Comparison of ENCODE assay signal across 8 cellular contexts in the genomic region with DNA sequence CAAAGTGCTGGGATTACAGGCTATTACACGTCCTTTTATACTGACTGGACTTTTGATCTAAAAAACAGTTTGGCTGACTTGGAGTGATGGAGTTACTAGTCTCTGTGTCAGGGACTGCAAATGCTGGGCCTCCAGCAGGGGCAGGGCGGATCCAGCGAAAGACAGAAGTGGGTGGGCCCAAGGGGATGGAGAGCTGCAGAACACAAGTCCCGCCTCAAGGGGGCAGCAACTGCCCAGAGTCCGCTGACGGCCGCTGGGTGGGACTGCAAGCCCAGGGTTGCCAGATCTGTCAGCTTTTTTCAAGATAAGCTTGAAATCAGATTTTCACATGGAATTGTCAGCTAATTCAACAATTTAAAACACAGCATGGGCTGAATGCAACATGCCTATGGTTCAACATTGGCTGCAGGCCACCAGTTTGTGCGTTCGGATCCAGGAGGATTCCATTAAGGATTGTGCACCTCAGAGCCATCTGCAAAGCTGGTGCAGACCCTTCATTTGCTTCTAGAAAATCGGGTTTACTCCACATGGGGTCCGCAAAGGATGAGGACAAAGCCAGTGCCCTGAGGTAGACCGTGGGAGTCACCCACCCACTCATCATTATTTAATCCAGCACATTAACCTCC. TPM values are rescaled to one million over a fixed set of nuclear protein-coding genes. Genes with fewer than 3 reads are reported as not detected.
DNase-seq lines count a peak whose midpoint lies in the region; ATAC-seq and TF ChIP-seq lines count a peak whose summit lies in the region.

No MANE protein-coding gene starts in this region.

- CTCF ChIA-PET in naive thymus-derived CD4-positive, alpha-beta T cell (lab: Charles Lee) = interaction anchor here (0.5 to 17.1 kb wide), 33 partner anchors 8 to 1988 kb away, joined by 3 to 361 read pairs (median 4); partner anchors contain the start of genes DHDDS, PAFAH2 and STMN1

- no peak overlapping the region for H3K9ac ChIP-seq in Loucy (ENCODE audit: low read depth, low read length, poor library complexity, severe bottlenecking)

- H3K27ac Mint-ChIP-seq in GM23338 = no peak overlapping the region
- peak overlapping the region in 8 of 9 donors; percentile 8 to 76 (median 40) for H3K27ac Mint-ChIP-seq in naive thymus-derived CD4-positive, alpha-beta T cell
- peak overlapping the region; percentile 70 for H3K27ac Mint-ChIP-seq in stimulated activated effector memory CD8-positive, alpha-beta T cell treated with anti-CD3 and anti-CD28 coated beads, Interleukin-12 subunit alpha, Interleukin-12 subunit beta, amount 100 ng/mL, for 72 hours

- H3K4me3 Mint-ChIP-seq in GM23338 = no peak overlapping the region
- no peak overlapping the region for H3K4me3 Mint-ChIP-seq in activated T-cell treated with anti-CD3 and anti-CD28 coated beads, Interleukin-2, amount 50 U/mL, for 4 hours
- H3K4me3 Mint-ChIP-seq in naive thymus-derived CD4-positive, alpha-beta T cell = peak overlapping the region in 1 of 10 donors; percentile 6
- no peak overlapping the region for H3K4me3 Mint-ChIP-seq in stimulated activated effector memory CD8-positive, alpha-beta T cell treated with anti-CD3 and anti-CD28 coated beads, Interleukin-12 subunit alpha, Interleukin-12 subunit beta, amount 100 ng/mL, for 72 hours

- peaks cover 38% of the 10 kb centered on the region for H3F3A ChIP-seq in GM23338 (replicated peaks; ENCODE audit: low read depth)
- H3F3A ChIP-seq in Loucy (ENCODE audit: low read depth) = peaks cover 24% of the 10 kb centered on the region

- H3K36me3 ChIP-seq in GM23338 (ENCODE audit: insufficient read depth) (peaks cover 21% of the 10 kb centered on the region), Loucy (ENCODE audit: insufficient read depth, low read length) (peaks cover 73% of the 10 kb centered on the region)
- peaks cover 0 to 16% (median 4%) of the 10 kb centered on the region in 3 experiments for H3K36me3 ChIP-seq in naive thymus-derived CD4-positive, alpha-beta T cell (ENCODE audit: control insufficient read depth in 2 of 3, insufficient read depth in 3 of 3, low read length in 3 of 3)

- H3K9me3 Mint-ChIP-seq in GM23338 = no peaks in the 10 kb centered on the region
- H3K9me3 Mint-ChIP-seq in activated T-cell treated with anti-CD3 and anti-CD28 coated beads, Interleukin-2, amount 50 U/mL, for 4 hours = no peaks in the 10 kb centered on the region
- no peaks in the 10 kb centered on the region for H3K9me3 Mint-ChIP-seq in naive thymus-derived CD4-positive, alpha-beta T cell
- no peaks in the 10 kb centered on the region for H3K9me3 Mint-ChIP-seq in stimulated activated effector memory CD8-positive, alpha-beta T cell treated with anti-CD3 and anti-CD28 coated beads, Interleukin-12 subunit alpha, Interleukin-12 subunit beta, amount 100 ng/mL, for 72 hours

- TF ChIP-seq CTCF in GM23338 (conservative IDR thresholded peaks at IDR 0.05; ENCODE audit: low read depth in 2 of 2) (peak; percentile 97 to 98), Loucy (conservative IDR thresholded peaks at IDR 0.05; ENCODE audit: low read length) (peak; percentile 97)

- ATAC-seq in GM23338 = peak; percentile 76
- peak; percentile 98 to 99 for ATAC-seq in activated T-cell treated with anti-CD3 and anti-CD28 coated beads, Interleukin-2, amount 50 U/mL, for 4 hours
- peak; percentile 100 for ATAC-seq in naive thymus-derived CD4-positive, alpha-beta T cell
- ATAC-seq in stimulated activated effector memory CD8-positive, alpha-beta T cell treated with anti-CD3 and anti-CD28 coated beads, Interleukin-12 subunit alpha, Interleukin-12 subunit beta, amount 100 ng/mL, for 72 hours = peak; percentile 95

- POLR2A ChIA-PET in naive thymus-derived CD4-positive, alpha-beta T cell (lab: Charles Lee) = interaction anchor here (0.5 to 13.6 kb wide), 12 partner anchors 10 to 279 kb away, joined by 3 to 226 read pairs (median 6); partner anchors contain the start of genes PAFAH2 and STMN1

- H3K4me1 ChIP-seq in GM23338 (ENCODE audit: insufficient read depth) (peaks cover 15% of the 10 kb centered on the region), Loucy (ENCODE audit: insufficient read depth, low read length, poor library complexity, severe bottlenecking) (peaks cover 16% of the 10 kb centered on the region)
- H3K4me1 ChIP-seq in naive thymus-derived CD4-positive, alpha-beta T cell (ENCODE audit: control insufficient read depth in 2 of 2, insufficient read depth in 2 of 2, low read length in 2 of 2) = peaks cover 0 to 9% of the 10 kb centered on the region in 2 donors

- intact Hi-C loops in naive thymus-derived CD4-positive, alpha-beta T cell (cut with micrococcal nuclease) = loop anchor here (1.0 to 5.0 kb wide), 10 partner anchors 10 to 250 kb away; partner anchors contain the start of gene PAFAH2 (in 2 of the 2)

- no peaks in the 10 kb centered on the region for H3K9me3 ChIP-seq in Loucy (ENCODE audit: insufficient read depth, low read depth, low read length)
- no peaks in the 10 kb centered on the region for H3K9me3 ChIP-seq in naive thymus-derived CD4-positive, alpha-beta T cell (ENCODE audit: control insufficient read depth in 2 of 3, low read length in 3 of 3)

- H3K79me2 ChIP-seq in GM23338 (replicated peaks; ENCODE audit: insufficient read depth) (no peaks in the 10 kb centered on the region), Loucy (ENCODE audit: insufficient read depth, low read length) (peaks cover 41% of the 10 kb centered on the region)

- no peak for TF ChIP-seq POLR2A in erythroblast (IDR thresholded peaks at IDR 0.05; ENCODE audit: low read length)

- H3K4me2 ChIP-seq in GM23338 (no peak overlapping the region), Loucy (ENCODE audit: low read depth, low read length, poor library complexity, severe bottlenecking) (no peak overlapping the region)

- peaks cover 31% of the 10 kb centered on the region for H3K36me3 Mint-ChIP-seq in GM23338 (ENCODE audit: low read depth)
- peaks cover 8% of the 10 kb centered on the region for H3K36me3 Mint-ChIP-seq in activated T-cell treated with anti-CD3 and anti-CD28 coated beads, Interleukin-2, amount 50 U/mL, for 4 hours (ENCODE audit: insufficient read depth)
- H3K36me3 Mint-ChIP-seq in naive thymus-derived CD4-positive, alpha-beta T cell = peaks cover 0 to 13% (median 0%) of the 10 kb centered on the region in 5 donors
- peaks cover 34% of the 10 kb centered on the region for H3K36me3 Mint-ChIP-seq in stimulated activated effector memory CD8-positive, alpha-beta T cell treated with anti-CD3 and anti-CD28 coated beads, Interleukin-12 subunit alpha, Interleukin-12 subunit beta, amount 100 ng/mL, for 72 hours

- DNase-seq in DMS53 (lab: John Stamatoyannopoulos, UW) = peak; percentile 93
- peak; percentile 95 for DNase-seq in GM23338 (ENCODE audit: low spot score)
- peak; percentile 89 for DNase-seq in RKO (ENCODE audit: low spot score)
- peak; percentile 86 for DNase-seq in activated T-cell treated with anti-CD3 and anti-CD28 coated beads, Interleukin-2, amount 50 U/mL, for 4 hours
- peak; percentile 94 to 96 for DNase-seq in erythroblast (lab: John Stamatoyannopoulos, UW)
- DNase-seq in naive thymus-derived CD4-positive, alpha-beta T cell = peak; percentile 86 to 96 (median 93)
- peak; percentile 89 to 93 for DNase-seq in stimulated activated effector memory CD8-positive, alpha-beta T cell treated with anti-CD3 and anti-CD28 coated beads, Interleukin-12 subunit alpha, Interleukin-12 subunit beta, amount 100 ng/mL, for 72 hours (ENCODE audit: low spot score in 2 of 2)

- H3K27ac ChIP-seq in GM23338 (ENCODE audit: low read depth) = 0 out of 2 replicates have a peak overlapping the region, but pooled peaks have one; percentile 72
- no peak overlapping the region for H3K27ac ChIP-seq in naive thymus-derived CD4-positive, alpha-beta T cell (ENCODE audit: low read depth, low read length)

- H3K9me2 ChIP-seq in GM23338 (ENCODE audit: insufficient read depth) (no peaks in the 10 kb centered on the region), Loucy (replicated peaks; ENCODE audit: low read depth, low read length) (no peaks in the 10 kb centered on the region)

- no peak overlapping the region for H3K4me3 ChIP-seq in GM23338
- H3K4me3 ChIP-seq in Loucy (ENCODE audit: low read length, poor library complexity, severe bottlenecking) = no peak overlapping the region
- no peak overlapping the region for H3K4me3 ChIP-seq in naive thymus-derived CD4-positive, alpha-beta T cell (ENCODE audit: low read length)

- no peak overlapping the region for H2AFZ ChIP-seq in GM23338
- no peak overlapping the region for H2AFZ ChIP-seq in Loucy (ENCODE audit: low read length)

- peaks cover 19% of the 10 kb centered on the region for H4K20me1 ChIP-seq in GM23338 (replicated peaks; ENCODE audit: insufficient read depth)
- H4K20me1 ChIP-seq in Loucy (ENCODE audit: insufficient read depth, low read length, poor library complexity, severe bottlenecking) = peaks cover 49% of the 10 kb centered on the region

- H3K27me3 ChIP-seq in GM23338 (ENCODE audit: insufficient read depth) (no peaks in the 10 kb centered on the region), Loucy (ENCODE audit: insufficient read depth, low read length, poor library complexity, severe bottlenecking) (no peaks in the 10 kb centered on the region)
- H3K27me3 ChIP-seq in naive thymus-derived CD4-positive, alpha-beta T cell (ENCODE audit: control insufficient read depth in 2 of 2, insufficient read depth in 2 of 2, low read length in 2 of 2) = no peaks in the 10 kb centered on the region

- peaks cover 26% of the 10 kb centered on the region for H3K4me1 Mint-ChIP-seq in GM23338
- H3K4me1 Mint-ChIP-seq in activated T-cell treated with anti-CD3 and anti-CD28 coated beads, Interleukin-2, amount 50 U/mL, for 4 hours (ENCODE audit: low read depth) = peaks cover 8% of the 10 kb centered on the region
- H3K4me1 Mint-ChIP-seq in naive thymus-derived CD4-positive, alpha-beta T cell = peaks cover 7 to 31% (median 11%) of the 10 kb centered on the region in 7 donors
- H3K4me1 Mint-ChIP-seq in stimulated activated effector memory CD8-positive, alpha-beta T cell treated with anti-CD3 and anti-CD28 coated beads, Interleukin-12 subunit alpha, Interleukin-12 subunit beta, amount 100 ng/mL, for 72 hours = peaks cover 6% of the 10 kb centered on the region

- H3K27me3 Mint-ChIP-seq in GM23338 (ENCODE audit: insufficient read depth, low read depth, poor library complexity) = peaks cover 11% of the 10 kb centered on the region
- no peaks in the 10 kb centered on the region for H3K27me3 Mint-ChIP-seq in activated T-cell treated with anti-CD3 and anti-CD28 coated beads, Interleukin-2, amount 50 U/mL, for 4 hours (ENCODE audit: low read depth)
- no peaks in the 10 kb centered on the region for H3K27me3 Mint-ChIP-seq in naive thymus-derived CD4-positive, alpha-beta T cell

RNA-seq across cellular contexts. Expression of gene STMN1, which starts 10.7 kb away (rescaled TPM):
- 227 and 271 TPM in 2 replicates for total RNA-seq in GM23338 (2014; rRNA removed; shearing (Covaris generic))
- 1,567 and 1,890 TPM in 2 replicates for polyA plus RNA-seq in GM23338 (2016; fragmentation: Nextera tagmentation; extraction: Ambion mirVana)
- total RNA-seq in activated T-cell treated with anti-CD3 and anti-CD28 coated beads, Interleukin-2, amount 50 U/mL, for 4 hours = 10 to 100 TPM; 68.0 to 94.8 (median 80.0) TPM
- total RNA-seq in naive thymus-derived CD4-positive, alpha-beta T cell = 100 to 1,000 TPM in 1 of 5 experiments, 10 to 100 TPM in 4; 29.3 to 347 (median 75.3) TPM
- polyA plus RNA-seq in naive thymus-derived CD4-positive, alpha-beta T cell = 100 to 1,000 TPM; 247 to 289 TPM

RNA-seq across cellular contexts. Expression of gene PAQR7, which starts 20.0 kb away (rescaled TPM):
- total RNA-seq in GM23338 (2014; rRNA removed; shearing (Covaris generic)) = 5.2 and 5.5 TPM in 2 replicates
- 4.0 and 4.2 TPM in 2 replicates for polyA plus RNA-seq in GM23338 (2016; fragmentation: Nextera tagmentation; extraction: Ambion mirVana)
- 1 to 10 TPM; 4.5 to 7.5 (median 5.4) TPM for total RNA-seq in activated T-cell treated with anti-CD3 and anti-CD28 coated beads, Interleukin-2, amount 50 U/mL, for 4 hours
- total RNA-seq in naive thymus-derived CD4-positive, alpha-beta T cell = 1 to 10 TPM; 3.4 to 6.0 (median 4.0) TPM
- under 1 TPM; 0.21 to 0.51 TPM for polyA plus RNA-seq in naive thymus-derived CD4-positive, alpha-beta T cell

RNA-seq across cellular contexts. Expression of gene AUNIP, which starts 36.2 kb away (rescaled TPM):
- 20.9 and 24.1 TPM in 2 replicates for total RNA-seq in GM23338 (2014; rRNA removed; shearing (Covaris generic))
- 21.2 and 21.9 TPM in 2 replicates for polyA plus RNA-seq in GM23338 (2016; fragmentation: Nextera tagmentation; extraction: Ambion mirVana)
- total RNA-seq in activated T-cell treated with anti-CD3 and anti-CD28 coated beads, Interleukin-2, amount 50 U/mL, for 4 hours = 1 to 10 TPM; 4.1 to 4.6 (median 4.5) TPM
- 1 to 10 TPM in 1 of 5 experiments, under 1 TPM in 1, not detected in 3; 0.83 to 4.3 TPM for total RNA-seq in naive thymus-derived CD4-positive, alpha-beta T cell
- polyA plus RNA-seq in naive thymus-derived CD4-positive, alpha-beta T cell = not detected
